ENCODE assay signal across 22 cellular contexts in the genomic region with DNA sequence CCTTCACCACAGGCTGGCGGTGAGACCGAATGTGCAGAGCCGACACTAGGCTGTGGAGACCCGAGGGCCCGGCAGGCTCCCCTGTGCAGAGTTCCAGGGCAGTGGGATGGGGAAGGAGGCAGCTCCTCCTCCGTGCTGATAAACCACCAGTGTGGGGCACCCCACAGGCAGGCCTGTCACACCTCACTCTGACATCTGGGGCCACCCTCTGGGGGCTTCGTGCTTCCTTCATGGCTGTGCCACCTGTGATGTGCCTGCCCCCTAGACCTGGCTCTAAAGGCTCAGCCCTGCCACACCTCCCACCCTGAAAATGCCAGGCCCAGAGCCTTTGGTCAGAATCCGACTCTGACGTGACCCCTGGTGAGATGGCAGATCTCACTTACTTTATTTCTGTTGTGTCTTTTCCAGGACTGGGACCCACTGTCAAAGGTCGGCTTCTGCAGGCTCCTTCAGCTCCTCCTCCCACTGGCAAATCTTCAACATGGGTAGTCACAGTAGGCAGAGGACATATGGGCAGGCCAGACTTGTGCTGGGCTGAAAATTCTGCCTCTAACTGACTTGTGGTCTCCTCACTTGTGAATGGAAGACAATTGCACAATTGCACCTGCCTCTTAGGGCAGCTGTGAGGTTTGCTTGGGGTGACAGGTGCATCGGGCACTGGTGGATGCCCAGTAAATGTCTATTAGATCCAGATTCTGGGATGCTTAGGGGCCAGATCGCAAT.
"Had no signal": no experiment of that assay in that cellular context is flagged by ENCODE, and none has a peak within 500 bp of the region (broad histone marks: within the 10 kb centered on the region; RNA-seq: fewer than 3 reads in every experiment).

No MANE protein-coding gene starts in this region.

- H3K9me3 ChIP-seq: pancreas, sigmoid colon, stomach, testis, upper lobe of left lung had no signal

- H3K27me3 ChIP-seq: neural progenitor cell, pancreas, sigmoid colon, stomach, testis, upper lobe of left lung had no signal

- H3K4me3 Mint-ChIP-seq: activated CD4-positive, alpha-beta T cell treated with anti-CD3 and anti-CD28 coated beads, Interleukin-2, amount 10 ng/mL, durations not matched to agents 7 days and 5 days; activated naive CD8-positive, alpha-beta T cell treated with anti-CD3 and anti-CD28 coated beads, Interleukin-2, amount 10 ng/mL, durations not matched to agents 7 days and 5 days; activated T-helper 1 cell treated with anti-CD3 and anti-CD28 coated beads, Interleukin-12 subunit alpha, Interleukin-12 subunit beta, Interleukin-2, Interleukin-4 antibody, amounts not matched to agents 30 ng/mL and 10 ng/mL and 1 ng/mL, durations not matched to agents 14 hours and 24 hours and 36 hours; dendritic cell treated with granulocyte-macrophage colony-stimulating factor and Interleukin-4, amounts not matched to agents 40 ng/mL and 50 ng/mL, for 4 days; mesothelial cell of epicardium; neural progenitor cell had no signal

- DNase-seq: activated CD4-positive, alpha-beta T cell treated with anti-CD3 and anti-CD28 coated beads, Interleukin-2, amount 10 ng/mL, durations not matched to agents 7 days and 5 days; activated CD8-positive, alpha-beta memory T cell treated with anti-CD3 and anti-CD28 coated beads for 24 hours; activated naive CD4-positive, alpha-beta T cell; activated naive CD8-positive, alpha-beta T cell treated with anti-CD3 and anti-CD28 coated beads, Interleukin-2, amount 10 ng/mL, durations not matched to agents 7 days and 5 days; anterior cingulate cortex; effector memory CD4-positive, alpha-beta T cell; foreskin melanocyte; kidney glomerular epithelial cell; left ventricle myocardium superior; pancreas; sigmoid colon; stimulated activated CD4-positive, alpha-beta T cell treated with anti-CD3 and anti-CD28 coated beads, Interleukin-12 subunit alpha, Interleukin-12 subunit beta, amount 100 ng/mL, for 4 hours; stimulated activated CD4-positive, alpha-beta T cell treated with anti-CD3 and anti-CD28 coated beads, Interleukin-2, amount 100 ng/mL, for 24 hours; stomach; T-helper 9 cell; testis had no signal

- H3K9me3 Mint-ChIP-seq: activated CD4-positive, alpha-beta T cell treated with anti-CD3 and anti-CD28 coated beads, Interleukin-2, amount 10 ng/mL, durations not matched to agents 7 days and 5 days; activated naive CD8-positive, alpha-beta T cell treated with anti-CD3 and anti-CD28 coated beads, Interleukin-2, amount 10 ng/mL, durations not matched to agents 7 days and 5 days; activated T-helper 1 cell treated with anti-CD3 and anti-CD28 coated beads, Interleukin-12 subunit alpha, Interleukin-12 subunit beta, Interleukin-2, Interleukin-4 antibody, amounts not matched to agents 30 ng/mL and 10 ng/mL and 1 ng/mL, durations not matched to agents 14 hours and 24 hours and 36 hours; dendritic cell treated with granulocyte-macrophage colony-stimulating factor and Interleukin-4, amounts not matched to agents 40 ng/mL and 50 ng/mL, for 4 days; mesothelial cell of epicardium; neural progenitor cell had no signal

- H3K27ac ChIP-seq: epithelial cell of prostate, neural progenitor cell, pancreas, sigmoid colon, stomach, testis, upper lobe of left lung had no signal

- H3K36me3 ChIP-seq: neural progenitor cell, pancreas, sigmoid colon, stomach, upper lobe of left lung had no signal

- H3K4me1 ChIP-seq: pancreas had no signal

- H3K27ac Mint-ChIP-seq: activated CD4-positive, alpha-beta T cell treated with anti-CD3 and anti-CD28 coated beads, Interleukin-2, amount 10 ng/mL, durations not matched to agents 7 days and 5 days; activated naive CD8-positive, alpha-beta T cell treated with anti-CD3 and anti-CD28 coated beads, Interleukin-2, amount 10 ng/mL, durations not matched to agents 7 days and 5 days; activated T-helper 1 cell treated with anti-CD3 and anti-CD28 coated beads, Interleukin-12 subunit alpha, Interleukin-12 subunit beta, Interleukin-2, Interleukin-4 antibody, amounts not matched to agents 30 ng/mL and 10 ng/mL and 1 ng/mL, durations not matched to agents 14 hours and 24 hours and 36 hours; dendritic cell treated with granulocyte-macrophage colony-stimulating factor and Interleukin-4, amounts not matched to agents 40 ng/mL and 50 ng/mL, for 4 days; mesothelial cell of epicardium had no signal

- H3K36me3 Mint-ChIP-seq: activated naive CD8-positive, alpha-beta T cell treated with anti-CD3 and anti-CD28 coated beads, Interleukin-2, amount 10 ng/mL, durations not matched to agents 7 days and 5 days; mesothelial cell of epicardium; neural progenitor cell had no signal

- H3K4me3 ChIP-seq: neural progenitor cell, pancreas, sigmoid colon, stomach, testis, upper lobe of left lung had no signal
